Comparison of ENCODE assay signal across 9 cellular contexts in the genomic region with DNA sequence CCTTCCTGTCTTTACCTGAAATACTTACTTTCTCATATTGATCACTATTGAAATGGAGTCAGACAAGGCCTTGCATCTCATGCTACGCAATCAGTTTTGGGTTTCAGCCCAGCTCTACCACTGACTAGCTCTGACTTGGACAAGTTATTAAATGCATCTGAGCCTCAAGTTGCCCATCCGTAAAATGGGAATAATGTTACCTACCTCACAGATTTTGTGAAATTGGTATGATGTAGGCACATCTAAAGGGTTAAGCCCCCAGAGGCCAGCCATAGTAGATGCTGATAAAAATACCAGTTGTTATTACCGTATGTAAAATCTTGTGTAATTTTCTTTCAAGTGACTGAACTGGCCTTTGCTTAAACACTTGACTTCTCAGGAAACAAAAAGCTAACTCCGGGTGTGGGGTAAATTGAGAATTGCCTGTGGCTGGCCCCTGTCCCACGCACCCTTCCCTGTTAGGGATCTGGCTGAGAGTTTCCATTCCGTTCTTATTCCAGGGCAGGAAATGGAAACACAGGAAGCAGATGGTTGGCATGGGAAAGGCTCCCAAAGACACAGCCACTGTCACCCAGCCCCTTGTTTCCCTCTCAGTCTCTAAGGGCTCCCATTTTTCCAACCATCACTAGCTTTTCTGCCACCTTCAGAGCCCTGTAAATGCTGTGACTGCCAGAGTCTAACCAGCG. TPM values are rescaled to one million over a fixed set of nuclear protein-coding genes. Genes with fewer than 3 reads are reported as not detected.
DNase-seq lines count a peak whose midpoint lies in the region; ATAC-seq and TF ChIP-seq lines count a peak whose summit lies in the region.
"Had no signal": no experiment of that assay in that cellular context is flagged by ENCODE, and none has a peak within 500 bp of the region (broad histone marks: within the 10 kb centered on the region; RNA-seq: fewer than 3 reads in every experiment).

No MANE protein-coding gene starts in this region.

- H2AFZ ChIP-seq in GM23248 (no peak overlapping the region), hepatocyte (no peak overlapping the region)

- peak overlapping the region; percentile 84 to 91 (median 87) for H3K27ac Mint-ChIP-seq in CD4-positive, CD25-positive, alpha-beta regulatory T cell
- H3K27ac Mint-ChIP-seq in dendritic cell treated with granulocyte-macrophage colony-stimulating factor and Interleukin-4, amounts not matched to agents 40 ng/mL and 50 ng/mL, for 4 days, result peak overlapping the region; percentile 90

- peaks cover 51% of the 10 kb centered on the region for H3K4me1 ChIP-seq in CD4-positive, CD25-positive, alpha-beta regulatory T cell (ENCODE audit: control insufficient read depth, insufficient read depth, low read length, poor library complexity, severe bottlenecking)
- H3K4me1 ChIP-seq in GM23248 (ENCODE audit: insufficient read depth), result peaks cover 50% of the 10 kb centered on the region
- peaks cover 28% of the 10 kb centered on the region for H3K4me1 ChIP-seq in psoas muscle
- H3K4me1 ChIP-seq in hepatocyte (ENCODE audit: insufficient read depth), result peaks cover 32% of the 10 kb centered on the region

- H3F3A ChIP-seq in GM23248 (ENCODE audit: insufficient read depth), result peaks cover 91% of the 10 kb centered on the region

- in situ Hi-C loops in GM23248 (cut with MboI), result no loop called here

- H3K79me2 ChIP-seq in GM23248 (ENCODE audit: insufficient read depth) (peaks cover 93% of the 10 kb centered on the region), hepatocyte (peaks cover 5% of the 10 kb centered on the region)

- H3K27ac ChIP-seq in CD4-positive, CD25-positive, alpha-beta regulatory T cell (ENCODE audit: insufficient read depth, low read length, poor library complexity, severe bottlenecking), result no peak overlapping the region
- H3K27ac ChIP-seq in GM23248 (peak overlapping the region; percentile 95), psoas muscle (peak overlapping the region; percentile 24), hepatocyte (no peak overlapping the region)

- peaks cover 0 to 1% (median 0%) of the 10 kb centered on the region in 7 donors for H3K9me3 Mint-ChIP-seq in CD4-positive, CD25-positive, alpha-beta regulatory T cell
- H3K9me3 Mint-ChIP-seq in dendritic cell treated with granulocyte-macrophage colony-stimulating factor and Interleukin-4, amounts not matched to agents 40 ng/mL and 50 ng/mL, for 4 days, result no peaks in the 10 kb centered on the region

- peaks cover 41% of the 10 kb centered on the region for H3K36me3 Mint-ChIP-seq in CD4-positive, CD25-positive, alpha-beta regulatory T cell
- H3K36me3 Mint-ChIP-seq in dendritic cell treated with granulocyte-macrophage colony-stimulating factor and Interleukin-4, amounts not matched to agents 40 ng/mL and 50 ng/mL, for 4 days (ENCODE audit: low read depth), result peaks cover 77% of the 10 kb centered on the region

- no peak for DNase-seq in CD4-positive, CD25-positive, alpha-beta regulatory T cell
- no peak for DNase-seq in GM23248
- no peak for DNase-seq in psoas muscle
- no peak for DNase-seq in hepatocyte (ENCODE audit: low spot score)
- DNase-seq: DND-41, NCI-H1436 treated with DMSO at 0.1 percent for 48 hours had no signal

- peak overlapping the region; percentile 72 for H3K4me3 ChIP-seq in CD4-positive, CD25-positive, alpha-beta regulatory T cell (ENCODE audit: low read depth, low read length)
- H3K4me3 ChIP-seq in GM23248, result no peak overlapping the region
- H3K4me3 ChIP-seq in psoas muscle, result no peak overlapping the region
- no peak overlapping the region for H3K4me3 ChIP-seq in hepatocyte

- WGBS in GM23248 (ENCODE audit: low coverage in 1 of 2, low lambda C conversion rate in 2 of 2, missing lambda C conversion rate in 2 of 2), 2 experiments, result 81% methylated on average over 7 of the region's 7 CpGs
- 67 to 73% (median 72%) methylated on average over 7 of the region's 7 CpGs for WGBS in psoas muscle, 3 donors
- 85% methylated on average over 7 of the region's 7 CpGs for WGBS in hepatocyte (ENCODE audit: low lambda C conversion rate, missing lambda C conversion rate)

- H3K9me2 ChIP-seq in GM23248 (ENCODE audit: insufficient read depth), result no peaks in the 10 kb centered on the region
- H3K9me2 ChIP-seq in hepatocyte (replicated peaks; ENCODE audit: insufficient read depth), result no peaks in the 10 kb centered on the region

- no peak overlapping the region; the same call in 1 of the 2 replicates for H3K9ac ChIP-seq in GM23248

- no peak for ATAC-seq in CD4-positive, CD25-positive, alpha-beta regulatory T cell (ENCODE audit: low read depth in 2 of 2)
- ATAC-seq in psoas muscle, result no peak
- no peak for ATAC-seq in GM21576 (IDR thresholded peaks at IDR 0.05; ENCODE audit: unreplicated experiment)
- no peak for ATAC-seq in GM21390 (IDR thresholded peaks at IDR 0.05; ENCODE audit: unreplicated experiment)

- H3K4me1 Mint-ChIP-seq in CD4-positive, CD25-positive, alpha-beta regulatory T cell, result peaks cover 30 to 66% (median 47%) of the 10 kb centered on the region in 4 donors
- H3K4me1 Mint-ChIP-seq in dendritic cell treated with granulocyte-macrophage colony-stimulating factor and Interleukin-4, amounts not matched to agents 40 ng/mL and 50 ng/mL, for 4 days (ENCODE audit: low read depth), result peaks cover 94% of the 10 kb centered on the region

- no peaks in the 10 kb centered on the region for H3K27me3 Mint-ChIP-seq in CD4-positive, CD25-positive, alpha-beta regulatory T cell
- peaks cover 7% of the 10 kb centered on the region for H3K27me3 Mint-ChIP-seq in dendritic cell treated with granulocyte-macrophage colony-stimulating factor and Interleukin-4, amounts not matched to agents 40 ng/mL and 50 ng/mL, for 4 days

- peaks cover 23% of the 10 kb centered on the region for H3K36me3 ChIP-seq in CD4-positive, CD25-positive, alpha-beta regulatory T cell (ENCODE audit: control insufficient read depth, insufficient read depth, low read length)
- peaks cover 46% of the 10 kb centered on the region for H3K36me3 ChIP-seq in GM23248 (ENCODE audit: low read depth)
- H3K36me3 ChIP-seq in psoas muscle (ENCODE audit: insufficient read depth in 1 of 2, low read depth in 1 of 2), result peaks cover 0 to 4% of the 10 kb centered on the region in 2 donors
- H3K36me3 ChIP-seq in hepatocyte (replicated peaks; ENCODE audit: insufficient read depth, low read depth), result no peaks in the 10 kb centered on the region

- no peaks in the 10 kb centered on the region for H3K9me3 ChIP-seq in CD4-positive, CD25-positive, alpha-beta regulatory T cell (ENCODE audit: control insufficient read depth in 2 of 2, low read length in 2 of 2)
- no peaks in the 10 kb centered on the region for H3K9me3 ChIP-seq in GM23248 (ENCODE audit: low read depth)
- no peaks in the 10 kb centered on the region for H3K9me3 ChIP-seq in psoas muscle
- no peaks in the 10 kb centered on the region for H3K9me3 ChIP-seq in hepatocyte (ENCODE audit: low read depth)

- intact Hi-C loops in dendritic cell treated with granulocyte-macrophage colony-stimulating factor and Interleukin-4, amounts not matched to agents 40 ng/mL and 50 ng/mL, for 4 days (cut with micrococcal nuclease), result loop anchor here (2.0 kb wide), 1 partner anchor 200 kb away; a partner anchor contains a TSS
- intact Hi-C loops in psoas muscle (cut with DNase I), result no loop called here

- TF ChIP-seq CTCF in psoas muscle (IDR thresholded peaks at IDR 0.05) (no peak), hepatocyte (IDR thresholded peaks at IDR 0.05; ENCODE audit: poor library complexity) (no peak)

- no peaks in the 10 kb centered on the region for H3K27me3 ChIP-seq in CD4-positive, CD25-positive, alpha-beta regulatory T cell (ENCODE audit: control insufficient read depth, insufficient read depth, low read length)
- no peaks in the 10 kb centered on the region for H3K27me3 ChIP-seq in GM23248 (replicated peaks; ENCODE audit: insufficient read depth)
- H3K27me3 ChIP-seq in psoas muscle (ENCODE audit: insufficient read depth in 3 of 3, low read length in 2 of 3), result no peaks in the 10 kb centered on the region
- H3K27me3 ChIP-seq in hepatocyte, result no peaks in the 10 kb centered on the region

- peaks cover 4% of the 10 kb centered on the region; the same call in 1 of the 2 replicates for H4K20me1 ChIP-seq in GM23248 (ENCODE audit: insufficient read depth)
- H4K20me1 ChIP-seq in hepatocyte (ENCODE audit: insufficient read depth, poor library complexity, severe bottlenecking), result peaks cover 3% of the 10 kb centered on the region

- H3K4me3 Mint-ChIP-seq in CD4-positive, CD25-positive, alpha-beta regulatory T cell, result peak overlapping the region in 2 of 4 donors; percentile 23 to 56
- no peak overlapping the region for H3K4me3 Mint-ChIP-seq in dendritic cell treated with granulocyte-macrophage colony-stimulating factor and Interleukin-4, amounts not matched to agents 40 ng/mL and 50 ng/mL, for 4 days

- H3K4me2 ChIP-seq in GM23248 (ENCODE audit: unreplicated experiment) (no peak overlapping the region), hepatocyte (no peak overlapping the region)

RNA-seq across cellular contexts. Expression of a gene that starts 7.6 kb away (rescaled TPM):
- 142 TPM for total RNA-seq in CD4-positive, CD25-positive, alpha-beta regulatory T cell
- polyA plus RNA-seq in CD4-positive, CD25-positive, alpha-beta regulatory T cell, result 1 to 10 TPM; 1.3 to 5.1 (median 2.3) TPM
- total RNA-seq in GM23248 (2014; rRNA removed; shearing (Covaris generic)), result 17.8 and 18.0 TPM in 2 replicates
- polyA plus RNA-seq in GM23248 (2016; fragmentation: Nextera tagmentation; extraction: Ambion mirVana) (5.8 and 13.3 TPM in 2 replicates), psoas muscle (10 to 100 TPM in 1 of 3 donors, 1 to 10 TPM in 2; 1.2 to 77.5 (median 1.9) TPM), hepatocyte (54.2 and 60.7 TPM in 2 replicates)
- total RNA-seq in psoas muscle (1 to 10 TPM; 1.3 to 2.9 (median 2.4) TPM), hepatocyte (47.5 and 49.6 TPM in 2 replicates)

Comparison
In these comparisons a context has a peak if more than half of its experiments do, and no peak if none do; other contexts are left out.
1. H3K27ac ChIP-seq: peak in GM23248 (single experiment) and psoas muscle (single experiment); none in CD4-positive, CD25-positive, alpha-beta regulatory T cell (single experiment) and hepatocyte (single experiment).